Comparison of ENCODE assay signal across 8 cellular contexts in the genomic region with DNA sequence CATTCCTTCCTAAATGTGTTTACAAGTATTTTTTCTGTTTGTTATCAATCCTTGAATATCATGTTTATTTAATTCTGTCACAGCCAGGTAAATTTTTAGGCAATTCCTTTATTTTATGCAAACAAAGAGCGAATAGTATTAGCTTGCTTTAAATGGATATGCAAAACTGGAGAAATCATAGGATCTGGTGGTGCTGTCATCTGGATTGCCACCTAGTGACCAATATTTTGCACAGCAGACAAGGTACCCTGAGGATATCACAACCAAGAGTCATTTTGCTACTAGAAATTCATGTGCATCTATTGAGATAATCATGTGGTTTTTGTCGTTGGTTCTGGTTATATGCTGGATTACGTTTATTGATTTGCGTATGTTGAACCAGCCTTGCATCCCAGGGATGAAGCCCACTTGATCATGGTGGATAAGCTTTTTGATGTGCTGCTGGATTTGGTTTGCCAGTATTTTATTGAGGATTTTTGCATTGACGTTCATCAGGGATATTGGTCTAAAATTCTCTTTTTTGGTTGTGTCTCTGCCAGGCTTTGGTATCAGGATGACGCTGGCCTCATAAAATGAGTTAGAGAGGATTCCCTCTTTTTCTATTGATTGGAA. TPM values are rescaled to one million over a fixed set of nuclear protein-coding genes. Genes with fewer than 3 reads are reported as not detected.
A peak's percentile ranks its signal among the peaks of the same experiment; 100 is the strongest.
DNase-seq lines count a peak whose midpoint lies in the region; ATAC-seq, FAIRE-seq and TF ChIP-seq lines count a peak whose summit lies in the region.
"Not testable (repeated sequence)": the region's sequence is repeated elsewhere in the genome, so short reads cannot be mapped to it uniquely, and the experiment has no call there.

No MANE protein-coding gene starts in this region.

- ATAC-seq in WTC11 (peak; percentile 57; the same call in 1 of the 2 replicates), pancreas (peak in 3 of 4 donors; percentile 53 to 62 (median 62))

- H3K27ac ChIP-seq in A673 (ENCODE audit: low read depth, low read length, poor library complexity, severe bottlenecking); H1 (ENCODE audit: low read depth, low read length); pancreas: not testable (repeated sequence)

- intact Hi-C loops in A673 (cut with micrococcal nuclease; ENCODE audit: unreplicated experiment), result loop anchor here (1.0 kb wide), 1 partner anchor 72 kb away; no protein-coding TSS in a partner anchor
- intact Hi-C loops in pancreas (cut with DNase I), result not testable (repeated sequence)

- H4K5ac ChIP-seq in H1 (ENCODE audit: insufficient read length, low read depth, low read length), result not testable (repeated sequence)

- 92% methylated on average over 6 of the region's 6 CpGs; no CpG with 5 or more reads in 1 of the 2 experiments for WGBS in H1 (ENCODE audit: extremely low coverage in 1 of 2, insufficient coverage in 1 of 2, insufficient read length in 1 of 2, insufficient replicate concordance in 2 of 2, low coverage in 1 of 2, low lambda C conversion rate in 2 of 2, missing lambda C conversion rate in 1 of 2), 2 experiments
- WGBS in pancreas, 2 donors, result 77 to 82% methylated on average over 5 to 6 of the region's 6 CpGs

- not testable (repeated sequence) for H3K27ac Mint-ChIP-seq in WTC11

- not testable (repeated sequence) for H3K9ac ChIP-seq in H1 (replicated peaks in 1 of 4; ENCODE audit: extremely low read depth in 1 of 4, low read depth in 3 of 4, low read length in 3 of 4)

- not testable (repeated sequence) for H3K27me3 ChIP-seq in A673 (replicated peaks; ENCODE audit: insufficient read depth, low read depth, low read length, poor library complexity); GM06990 (replicated peaks; ENCODE audit: control insufficient read depth, insufficient read depth, low read length); H1 (replicated peaks in 1 of 4; ENCODE audit: control insufficient read depth in 3 of 4, extremely low read depth in 1 of 4, insufficient read depth in 3 of 4, low read length in 3 of 4); pancreas

- H3K4me3 Mint-ChIP-seq in WTC11, result not testable (repeated sequence)

- not testable (repeated sequence) for H4K8ac ChIP-seq in H1 (ENCODE audit: extremely low read depth, insufficient read depth, low read length)

- not testable (repeated sequence) for H3K36me3 ChIP-seq in A673 (ENCODE audit: insufficient read depth, low read length, poor library complexity, severe bottlenecking); GM06990 (ENCODE audit: control insufficient read depth, insufficient read depth, low read length); H1 (ENCODE audit: control insufficient read depth in 2 of 4, insufficient read depth in 4 of 4, low read length in 3 of 4); pancreas

- H2AFZ ChIP-seq in H1 (ENCODE audit: low read length), result not testable (repeated sequence)

- not testable (repeated sequence) for H3K14ac ChIP-seq in H1 (ENCODE audit: insufficient read length)

- not testable (repeated sequence) for H4K20me1 ChIP-seq in H1 (replicated peaks in 1 of 2; ENCODE audit: control insufficient read depth in 1 of 2, insufficient read depth in 2 of 2, low read length in 2 of 2)

- H3K4me1 Mint-ChIP-seq in WTC11, result not testable (repeated sequence)

- H3K56ac ChIP-seq in H1 (replicated peaks; ENCODE audit: insufficient read length, low read depth, low read length), result not testable (repeated sequence)

- TF ChIP-seq POLR2A in H1 (IDR thresholded peaks at IDR 0.05; ENCODE audit: control extremely low read depth in 1 of 2, low read depth in 2 of 2, low read length in 2 of 2), result not testable (repeated sequence)

- not testable (repeated sequence) for H4K91ac ChIP-seq in H1 (replicated peaks; ENCODE audit: insufficient read length, low read length)

- peak; percentile 24 to 36; a peak in 2 of 4 replicates for TF ChIP-seq RAD21 in H1 (IDR thresholded peaks at IDR 0.05 in 1 of 2, conservative IDR thresholded peaks at IDR 0.05 in 1 of 2; ENCODE audit: low read depth in 2 of 2, low read length in 2 of 2)

- not testable (repeated sequence) for H2BK15ac ChIP-seq in H1 (ENCODE audit: low read length)

- H3K9me3 ChIP-seq in A673 (ENCODE audit: low read depth, low read length, poor library complexity, severe bottlenecking), result peaks cover 14% of the 10 kb centered on the region
- H3K9me3 ChIP-seq in H1 (ENCODE audit: insufficient read depth in 2 of 2, low read depth in 1 of 2, low read length in 1 of 2); pancreas: not testable (repeated sequence)

- H3K18ac ChIP-seq in H1 (ENCODE audit: extremely low read depth, low read length), result not testable (repeated sequence)

- not testable (repeated sequence) for H3K23ac ChIP-seq in H1 (ENCODE audit: insufficient read length)

- CTCF ChIA-PET in A673 (lab: Charles Lee) (interaction anchor here (1.0 kb wide), 1 partner anchor 71 kb away, joined by 7 read pairs; no protein-coding TSS in a partner anchor), WTC11 (lab: Charles Lee) (interaction anchor here (1.3 to 2.3 kb wide), 2 partner anchors 72 to 122 kb away, joined by 3 to 29 read pairs; no protein-coding TSS in a partner anchor), H1 (lab: Charles Lee; ENCODE audit: partially characterized antibody) (interaction anchor here (0.9 to 1.8 kb wide), 7 partner anchors 10 to 97 kb away, joined by 3 to 8 read pairs (median 3); no protein-coding TSS in a partner anchor)

- peaks cover 12% of the 10 kb centered on the region for H3K9me3 Mint-ChIP-seq in WTC11

- not testable (repeated sequence) for H3K4ac ChIP-seq in H1 (replicated peaks; ENCODE audit: insufficient read length, low read depth, low read length)

- not testable (repeated sequence) for H3K4me2 ChIP-seq in H1 (ENCODE audit: insufficient read depth in 1 of 2, low read depth in 2 of 2, low read length in 2 of 2)

- peak; percentile 62 for FAIRE-seq in H1 (lab: Jason Lieb, UNC)
- not testable (repeated sequence) for FAIRE-seq in pancreas (lab: Jason Lieb, UNC)

- not testable (repeated sequence) for H3K79me1 ChIP-seq in H1 (ENCODE audit: low read depth, low read length)

- H2BK120ac ChIP-seq in H1 (replicated peaks; ENCODE audit: low read depth, low read length), result not testable (repeated sequence)

- not testable (repeated sequence) for H3K4me3 ChIP-seq in A673 (ENCODE audit: low read depth, low read length, poor library complexity, severe bottlenecking); GM06990 (replicated peaks; ENCODE audit: low read depth, low read length); H1 (ENCODE audit: extremely low read depth in 1 of 4, insufficient read depth in 2 of 4, low read depth in 3 of 4, low read length in 4 of 4); pancreas

- not testable (repeated sequence) for TF ChIP-seq EP300 in H1 (IDR thresholded peaks at IDR 0.05; ENCODE audit: borderline replicate concordance in 1 of 2, low read depth in 2 of 2, low read length in 2 of 2)

- DNase-seq in A673 (ENCODE audit: low spot score) (peak; percentile 55), HuH-7 (ENCODE audit: low spot score) (peak; percentile 12), NCI-H460 (ENCODE audit: extremely low read depth, low read depth) (peak; percentile 26), hepatic stellate cell (ENCODE audit: low spot score) (peak; percentile 23)
- DNase-seq in GM06990 (ENCODE audit: extremely low read depth, insufficient read length); WTC11 (ENCODE audit: low spot score); H1 (ENCODE audit: low read depth in 1 of 2, low spot score in 2 of 2); pancreas: not testable (repeated sequence)

- TF ChIP-seq CTCF in A673 (conservative IDR thresholded peaks at IDR 0.05; ENCODE audit: low read depth, low read length), result peak; percentile 62
- peak; percentile 36 for TF ChIP-seq CTCF in GM06990 (IDR thresholded peaks at IDR 0.05; ENCODE audit: insufficient read depth, low read length, poor library complexity, severe bottlenecking)
- not testable (repeated sequence) for TF ChIP-seq CTCF in WTC11 (IDR thresholded peaks at IDR 0.05)
- TF ChIP-seq CTCF in H1 (IDR thresholded peaks at IDR 0.05; ENCODE audit: control extremely low read depth in 1 of 3, insufficient read depth in 1 of 3, low read depth in 1 of 3, low read length in 3 of 3), result peak in 2 of 3 experiments; percentile 27 to 54; a peak in 2 of 4 replicates
- peak in 1 of 4 donors; percentile 11 for TF ChIP-seq CTCF in pancreas (IDR thresholded peaks at IDR 0.05)

- not testable (repeated sequence) for H3K79me2 ChIP-seq in H1 (ENCODE audit: control insufficient read depth in 1 of 2, insufficient read depth in 2 of 2, low read length in 2 of 2)

- not testable (repeated sequence) for H2BK20ac ChIP-seq in H1 (ENCODE audit: low read length)

- H2BK12ac ChIP-seq in H1 (ENCODE audit: low read depth, low read length), result not testable (repeated sequence)

- not testable (repeated sequence) for H3K23me2 ChIP-seq in H1 (ENCODE audit: low read depth, low read length)

- not testable (repeated sequence) for H2AK5ac ChIP-seq in H1 (ENCODE audit: low read depth, low read length)

- H3K27me3 Mint-ChIP-seq in WTC11 (ENCODE audit: low read depth), result not testable (repeated sequence)

- not testable (repeated sequence) for H2BK5ac ChIP-seq in H1 (ENCODE audit: low read depth, low read length)

- POLR2A ChIA-PET in A673 (lab: Charles Lee; ENCODE audit: low non-redundant PET); WTC11 (lab: Charles Lee); H1 (lab: Charles Lee; ENCODE audit: partially characterized antibody): not testable (repeated sequence)

- not testable (repeated sequence) for BruUV-seq in A673 (replicated peaks; lab: Mats Ljungman, UMichigan)

- H3K4me1 ChIP-seq in A673 (ENCODE audit: insufficient read depth, low read length, poor library complexity, severe bottlenecking); H1 (replicated peaks in 1 of 4; ENCODE audit: control insufficient read depth in 3 of 4, insufficient read depth in 4 of 4, low read length in 3 of 4); pancreas: not testable (repeated sequence)

- H3K36me3 Mint-ChIP-seq in WTC11, result not testable (repeated sequence)

RNA-seq across cellular contexts. Expression of a gene that starts 40.1 kb away (rescaled TPM):
- total RNA-seq in A673 (2021) (15.1 and 20.9 TPM in 2 replicates), WTC11 (2021) (6.5 to 9.4 TPM (median 8.5 TPM) in 3 replicates), pancreas (1 to 10 TPM; 3.6 to 7.8 (median 4.8) TPM)
- 14.0 and 17.1 TPM in 2 replicates for total RNA-seq in NCI-H460 (2014; rRNA removed; shearing (Covaris generic))
- 16.6 and 31.3 TPM in 2 replicates for polyA plus RNA-seq in NCI-H460 (2014; cell fraction: nucleus; rRNA removed)
- 11.6 and 11.9 TPM in 2 replicates for total RNA-seq in H1 (2021; fragmentation: NEBNext Ultra II Directional; extraction: Animal tissue kit (Norgen Biotek cat#: 25700))
- polyA plus RNA-seq in H1 (2011; rRNA removed) (4.6 and 5.7 TPM in 2 replicates), pancreas (1 to 10 TPM; 2.9 to 5.5 TPM)
- polyA plus RNA-seq in H1 (2011; cell fraction: cytosol; rRNA removed), result 8.6 TPM
- 4.9 TPM for polyA plus RNA-seq in H1 (2011; cell fraction: nucleus; rRNA removed)
- 2.3 to 12.1 TPM (median 5.7 TPM) in 4 replicates for polyA plus RNA-seq in H1 (2012, experiment 1 of 2)
- polyA plus RNA-seq in H1 (2012, experiment 2 of 2), result 0.42 TPM
- polyA plus RNA-seq in H1 (2013, experiment 1 of 2), result 5.4 TPM
- 4.3 TPM for polyA plus RNA-seq in H1 (2013, experiment 2 of 2)
- polyA minus RNA-seq in H1 (2011; rRNA and poly(A)+ RNA removed), result 9.9 and 16.5 TPM in 2 replicates
- 8.8 TPM for polyA minus RNA-seq in H1 (2011; cell fraction: cytosol; rRNA and poly(A)+ RNA removed)
- polyA minus RNA-seq in H1 (2011; cell fraction: nucleus; rRNA and poly(A)+ RNA removed), result 20.5 TPM
